21 cellular contexts compared by ENCODE assay signal in genomic region chr22:21445437-21446127, GRCh38. TPM values are rescaled to one million over a fixed set of nuclear protein-coding genes. Genes with fewer than 3 reads are reported as not detected.
A peak's percentile ranks its signal among the peaks of the same experiment; 100 is the strongest.
DNase-seq lines count a peak whose midpoint lies in the region; ATAC-seq and TF ChIP-seq lines count a peak whose summit lies in the region.
"Had no signal": no experiment of that assay in that cellular context is flagged by ENCODE, and none has a peak within 500 bp of the region (broad histone marks: within the 10 kb centered on the region; RNA-seq: fewer than 3 reads in every experiment).

No MANE protein-coding gene starts in this region.

- no peaks in the 10 kb centered on the region for H3K4me1 ChIP-seq in RWPE2 (ENCODE audit: insufficient read depth, poor library complexity, severe bottlenecking)
- H3K4me1 ChIP-seq in prostate gland (replicated peaks): no peaks in the 10 kb centered on the region

- 92% methylated on average over 27 of the region's 27 CpGs for whole genome bisulfite sequencing in prostate gland

- H3K9me3 ChIP-seq in RWPE2 (ENCODE audit: severe bottlenecking): no peaks in the 10 kb centered on the region
- H3K9me3 ChIP-seq in prostate gland: no peaks in the 10 kb centered on the region
- H3K9me3 ChIP-seq: body of pancreas, Caco-2, tibial nerve had no signal

- H3K4me3 ChIP-seq in RWPE2 (ENCODE audit: severe bottlenecking) (no peak overlapping the region), prostate gland (no peak overlapping the region)
- H3K4me3 ChIP-seq: body of pancreas, skin epidermis, tibial nerve had no signal

- intact Hi-C loops in prostate gland (cut with DNase I): no loop called here

- peak; percentile 25 for DNase-seq in activated CD4-positive, CD25-positive, alpha-beta regulatory T cell treated with anti-CD3 and anti-CD28 coated beads, Interleukin-2, amount 50 U/mL, for 72 hours
- DNase-seq in RWPE2 (ENCODE audit: low spot score) (peak; percentile 45), left lobe of liver (ENCODE audit: low spot score) (peak; percentile 41), prostate gland (ENCODE audit: low spot score) (peak; percentile 2), RPMI8226 (no peak)
- DNase-seq: activated CD4-positive, alpha-beta T cell treated with anti-CD3 and anti-CD28 coated beads, Interleukin-2, amount 50 U/mL, for 1 hour; DND-41; HCEC 1CT; NCI-H1694; NCI-H774; SIG-M5; stimulated activated naive CD4-positive, alpha-beta T cell treated with Interleukin-2 at 50 U/mL for 16 hours had no signal

- H3K27ac ChIP-seq in RWPE2 (ENCODE audit: poor library complexity, severe bottlenecking): no peak overlapping the region
- no peak overlapping the region for H3K27ac ChIP-seq in prostate gland
- H3K27ac ChIP-seq: 22Rv1, body of pancreas, KMS-11, skin epidermis, tibial nerve had no signal

- H3K27me3 ChIP-seq in RWPE2 (ENCODE audit: insufficient read depth, poor library complexity, severe bottlenecking) (no peaks in the 10 kb centered on the region), prostate gland (replicated peaks; ENCODE audit: insufficient read depth) (no peaks in the 10 kb centered on the region)
- H3K27me3 ChIP-seq: body of pancreas, tibial nerve had no signal

- no peak for ATAC-seq in activated CD4-positive, CD25-positive, alpha-beta regulatory T cell treated with anti-CD3 and anti-CD28 coated beads, Interleukin-2, amount 50 U/mL, for 24 hours
- ATAC-seq in RWPE2 (ENCODE audit: low read depth): no peak
- no peak for ATAC-seq in left lobe of liver
- no peak for ATAC-seq in HG03095 (IDR thresholded peaks at IDR 0.05; ENCODE audit: unreplicated experiment)
- ATAC-seq in GM19463 (IDR thresholded peaks at IDR 0.05; ENCODE audit: unreplicated experiment): no peak
- ATAC-seq: body of pancreas had no signal

- H3K36me3 ChIP-seq in RWPE2 (ENCODE audit: low read depth) (no peaks in the 10 kb centered on the region), prostate gland (peaks cover 0 to 3% of the 10 kb centered on the region in 2 donors)

- TF ChIP-seq POLR2A in prostate gland (IDR thresholded peaks at IDR 0.05): no peak

- TF ChIP-seq CTCF in RWPE2 (IDR thresholded peaks at IDR 0.05; ENCODE audit: poor library complexity, severe bottlenecking) (no peak), prostate gland (IDR thresholded peaks at IDR 0.05) (no peak)

RNA-seq across cellular contexts. Expression of gene TMEM191C, which starts 21.6 kb away (rescaled TPM):
- total RNA-seq in left lobe of liver (0.78 TPM), prostate gland (1 to 10 TPM in 1 of 2 donors, under 1 TPM in 1; 0.55 to 6.0 TPM)

RNA-seq across cellular contexts. Expression of gene HIC2, which starts 28.4 kb away (rescaled TPM):
- total RNA-seq in left lobe of liver (2.1 TPM), prostate gland (10 to 100 TPM in 1 of 2 donors, 1 to 10 TPM in 1; 2.3 to 16.8 TPM)
